In genomic region chr15:37789881-37790280, GRCh38 we compare ENCODE assay signal across 18 cellular contexts.
DNase-seq lines count a peak whose midpoint lies in the region; FAIRE-seq and TF ChIP-seq lines count a peak whose summit lies in the region.
"Had no signal": no experiment of that assay in that cellular context is flagged by ENCODE, and none has a peak within 500 bp of the region (broad histone marks: within the 10 kb centered on the region; RNA-seq: fewer than 3 reads in every experiment).

No MANE protein-coding gene starts in this region.

- no peak overlapping the region for H3K4me3 Mint-ChIP-seq in astrocyte (ENCODE audit: unreplicated experiment)
- H3K4me3 Mint-ChIP-seq: activated CD8-positive, alpha-beta memory T cell treated with anti-CD3 and anti-CD28 coated beads, Interleukin-2, amount 10 ng/mL, durations not matched to agents 7 days and 5 days; stimulated activated memory B cell treated with anti-CD40 and anti-IgM and Interleukin-4, amounts not matched to agents 10 μg/mL and 1 μg/mL and 100 μg/mL, for 72 hours had no signal

- intact Hi-C loops in tibial artery (cut with DNase I; ENCODE audit: low total_unique reads) (no loop called here), esophagus muscularis mucosa (cut with DNase I) (no loop called here)

- no peaks in the 10 kb centered on the region for H3K9me3 Mint-ChIP-seq in astrocyte (ENCODE audit: unreplicated experiment)
- H3K9me3 Mint-ChIP-seq: stimulated activated memory B cell treated with anti-CD40 and anti-IgM and Interleukin-4, amounts not matched to agents 10 μg/mL and 1 μg/mL and 100 μg/mL, for 72 hours had no signal

- H3K27ac Mint-ChIP-seq in astrocyte (ENCODE audit: unreplicated experiment) = no peak overlapping the region
- H3K27ac Mint-ChIP-seq: activated CD8-positive, alpha-beta memory T cell treated with anti-CD3 and anti-CD28 coated beads, Interleukin-2, amount 10 ng/mL, durations not matched to agents 7 days and 5 days; stimulated activated memory B cell treated with anti-CD40 and anti-IgM and Interleukin-4, amounts not matched to agents 10 μg/mL and 1 μg/mL and 100 μg/mL, for 72 hours had no signal

- FAIRE-seq in H54 (lab: Jason Lieb, UNC) = peak; percentile 52
- FAIRE-seq in astrocyte (lab: Jason Lieb, UNC) = peak; percentile 92
- FAIRE-seq: TTC549 had no signal

- peaks cover 22% of the 10 kb centered on the region for H3K4me1 ChIP-seq in astrocyte (ENCODE audit: insufficient read depth, low read length)
- no peaks in the 10 kb centered on the region for H3K4me1 ChIP-seq in tibial artery
- H3K4me1 ChIP-seq in esophagus muscularis mucosa = no peaks in the 10 kb centered on the region
- H3K4me1 ChIP-seq: HAP-1 had no signal

- H3K27ac ChIP-seq in astrocyte (ENCODE audit: low read depth, low read length) = peak overlapping the region; percentile 59
- no peak overlapping the region for H3K27ac ChIP-seq in tibial artery
- no peak overlapping the region for H3K27ac ChIP-seq in esophagus muscularis mucosa (replicated peaks in 1 of 4)
- H3K27ac ChIP-seq: BLaER1 treated with 17β-estradiol and CSF1 and Interleukin-3, amounts not matched to agents 10 nM and 100 nM had no signal

- no peak overlapping the region for H3K9ac ChIP-seq in astrocyte (ENCODE audit: low read length)
- H3K9ac ChIP-seq: BLaER1 treated with 17β-estradiol and CSF1 and Interleukin-3, amounts not matched to agents 10 nM and 100 nM had no signal

- H3K36me3 ChIP-seq in astrocyte (ENCODE audit: insufficient read depth, low read length) (no peaks in the 10 kb centered on the region), tibial artery (no peaks in the 10 kb centered on the region), esophagus muscularis mucosa (no peaks in the 10 kb centered on the region)
- H3K36me3 ChIP-seq: BLaER1 treated with 17β-estradiol and CSF1 and Interleukin-3, amounts not matched to agents 10 nM and 100 nM; HAP-1 had no signal

- H3K79me2 ChIP-seq in astrocyte (ENCODE audit: insufficient read depth, low read length) = no peaks in the 10 kb centered on the region

- H3K9me3 ChIP-seq in astrocyte (ENCODE audit: insufficient read depth, low read depth, low read length) (no peaks in the 10 kb centered on the region), tibial artery (no peaks in the 10 kb centered on the region), esophagus muscularis mucosa (no peaks in the 10 kb centered on the region)
- H3K9me3 ChIP-seq: HAP-1 had no signal

- H3K27me3 ChIP-seq in astrocyte (ENCODE audit: insufficient read depth, low read length) (no peaks in the 10 kb centered on the region), tibial artery (no peaks in the 10 kb centered on the region), esophagus muscularis mucosa (no peaks in the 10 kb centered on the region)
- H3K27me3 ChIP-seq: BLaER1 treated with 17β-estradiol and CSF1 and Interleukin-3, amounts not matched to agents 10 nM and 100 nM had no signal

- H3K4me2 ChIP-seq in astrocyte (ENCODE audit: low read length) = peak overlapping the region; percentile 49
- H3K4me2 ChIP-seq: BLaER1 treated with 17β-estradiol and CSF1 and Interleukin-3, amounts not matched to agents 10 nM and 100 nM had no signal

- H3K4me3 ChIP-seq in astrocyte (ENCODE audit: insufficient read depth, low read depth, low read length) (no peak overlapping the region), tibial artery (no peak overlapping the region), esophagus muscularis mucosa (no peak overlapping the region)
- H3K4me3 ChIP-seq: BLaER1 treated with 17β-estradiol and CSF1 and Interleukin-3, amounts not matched to agents 10 nM and 100 nM; HAP-1 had no signal

- H3K36me3 Mint-ChIP-seq in astrocyte (ENCODE audit: low read depth, unreplicated experiment) = no peaks in the 10 kb centered on the region
- H3K36me3 Mint-ChIP-seq: activated CD8-positive, alpha-beta memory T cell treated with anti-CD3 and anti-CD28 coated beads, Interleukin-2, amount 10 ng/mL, durations not matched to agents 7 days and 5 days; stimulated activated memory B cell treated with anti-CD40 and anti-IgM and Interleukin-4, amounts not matched to agents 10 μg/mL and 1 μg/mL and 100 μg/mL, for 72 hours had no signal

- no peak for TF ChIP-seq POLR2A in H54 (IDR thresholded peaks at IDR 0.05; ENCODE audit: low read depth, low read length)
- TF ChIP-seq POLR2A in esophagus muscularis mucosa (IDR thresholded peaks at IDR 0.05; ENCODE audit: low read depth) = no peak

- H2AFZ ChIP-seq in astrocyte (ENCODE audit: low read depth, low read length) = no peak overlapping the region

- DNase-seq in ACHN = peak; percentile 30
- DNase-seq in H54 (ENCODE audit: insufficient read length, low spot score) = peak; percentile 4
- DNase-seq in astrocyte (ENCODE audit: low read depth) = peak; percentile 86
- DNase-seq in glomerular visceral epithelial cell (ENCODE audit: extremely low spot score) = peak; percentile 44
- DNase-seq in tibial artery = no peak
- no peak for DNase-seq in activated CD4-positive, alpha-beta T cell treated with anti-CD3 and anti-CD28 coated beads for 1 hour
- no peak for DNase-seq in esophagus muscularis mucosa (ENCODE audit: extremely low spot score)
- no peak for DNase-seq in ureter (ENCODE audit: low spot score)
- DNase-seq: activated CD8-positive, alpha-beta memory T cell treated with anti-CD3 and anti-CD28 coated beads, Interleukin-2, amount 10 ng/mL, durations not matched to agents 7 days and 5 days; effector CD8-positive, alpha-beta T cell; hippocampal formation; mesendoderm; NCI-H524; stimulated activated CD4-positive, alpha-beta T cell treated with anti-CD3 and anti-CD28 coated beads, Interleukin-2, amount 100 ng/mL, for 24 hours had no signal

- no peaks in the 10 kb centered on the region for H4K20me1 ChIP-seq in astrocyte (ENCODE audit: insufficient read depth, low read length)
- H4K20me1 ChIP-seq: BLaER1 treated with 17β-estradiol and CSF1 and Interleukin-3, amounts not matched to agents 10 nM and 100 nM had no signal

- no peak for TF ChIP-seq EP300 in esophagus muscularis mucosa (IDR thresholded peaks at IDR 0.05)

- no peaks in the 10 kb centered on the region for H3K27me3 Mint-ChIP-seq in astrocyte (ENCODE audit: low read depth, unreplicated experiment)
- H3K27me3 Mint-ChIP-seq: activated CD8-positive, alpha-beta memory T cell treated with anti-CD3 and anti-CD28 coated beads, Interleukin-2, amount 10 ng/mL, durations not matched to agents 7 days and 5 days; stimulated activated memory B cell treated with anti-CD40 and anti-IgM and Interleukin-4, amounts not matched to agents 10 μg/mL and 1 μg/mL and 100 μg/mL, for 72 hours had no signal

- H3K4me1 Mint-ChIP-seq in astrocyte (ENCODE audit: low read depth, unreplicated experiment) = peaks cover 32% of the 10 kb centered on the region
- H3K4me1 Mint-ChIP-seq: activated CD8-positive, alpha-beta memory T cell treated with anti-CD3 and anti-CD28 coated beads, Interleukin-2, amount 10 ng/mL, durations not matched to agents 7 days and 5 days; stimulated activated memory B cell treated with anti-CD40 and anti-IgM and Interleukin-4, amounts not matched to agents 10 μg/mL and 1 μg/mL and 100 μg/mL, for 72 hours had no signal

- in situ Hi-C loops in ACHN (cut with HindIII; ENCODE audit: low pct_ligation_motif_present, low pct_unique_long_range_greater_than_20kb, low sequenced_read_pairs) = no loop called here

- TF ChIP-seq CTCF in astrocyte (IDR thresholded peaks at IDR 0.05; ENCODE audit: insufficient read depth, low read depth, low read length) (no peak), tibial artery (IDR thresholded peaks at IDR 0.05) (no peak), esophagus muscularis mucosa (IDR thresholded peaks at IDR 0.05) (no peak)

Comparison
In these comparisons a context has a peak if more than half of its experiments do, and no peak if none do; other contexts are left out.
1. DNase-seq: peak in ACHN (single experiment), H54 (single experiment), astrocyte (single experiment) and glomerular visceral epithelial cell (single experiment); none in tibial artery (0 of 2), activated CD4-positive, alpha-beta T cell treated with anti-CD3 and anti-CD28 coated beads for 1 hour (single experiment), esophagus muscularis mucosa (single experiment) and ureter (single experiment).